Comparison of ENCODE assay signal across 25 cellular contexts in the genomic region with DNA sequence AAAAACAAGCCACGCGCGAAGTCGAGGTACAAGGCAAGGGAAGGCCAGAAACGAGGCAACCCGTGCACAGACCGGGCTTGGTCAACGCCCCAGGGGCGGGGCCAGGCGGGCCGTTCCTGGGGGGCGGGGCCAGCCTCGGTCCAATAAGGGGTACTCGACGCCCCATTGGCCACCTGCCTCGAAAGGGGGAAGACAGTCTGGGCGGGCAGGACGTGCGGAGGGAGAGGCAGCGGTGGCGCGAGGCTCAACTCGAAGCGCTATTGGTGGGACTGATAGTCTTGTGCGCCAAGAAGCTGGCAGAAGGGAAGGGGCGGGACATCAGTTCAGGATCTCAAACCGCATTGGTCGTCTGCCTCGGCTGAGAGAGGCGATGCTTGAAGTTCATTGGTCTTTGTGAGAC. TPM values are rescaled to one million over a fixed set of nuclear protein-coding genes. Genes with fewer than 3 reads are reported as not detected.
DNase-seq lines count a peak whose midpoint lies in the region; ATAC-seq and TF ChIP-seq lines count a peak whose summit lies in the region.
"Had no signal": no experiment of that assay in that cellular context is flagged by ENCODE, and none has a peak within 500 bp of the region (broad histone marks: within the 10 kb centered on the region; RNA-seq: fewer than 3 reads in every experiment).

A gene with protein sequence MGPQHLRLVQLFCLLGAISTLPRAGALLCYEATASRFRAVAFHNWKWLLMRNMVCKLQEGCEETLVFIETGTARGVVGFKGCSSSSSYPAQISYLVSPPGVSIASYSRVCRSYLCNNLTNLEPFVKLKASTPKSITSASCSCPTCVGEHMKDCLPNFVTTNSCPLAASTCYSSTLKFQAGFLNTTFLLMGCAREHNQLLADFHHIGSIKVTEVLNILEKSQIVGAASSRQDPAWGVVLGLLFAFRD (minus strand): TSS at position 83 of the 400 bp plus-strand sequence. CDS start 5,398 bp downstream, outside the sequence.

- no peak for TF ChIP-seq POLR2A in gastrocnemius medialis (IDR thresholded peaks at IDR 0.05)

- no peaks in the 10 kb centered on the region for H3K79me2 ChIP-seq in osteoblast (ENCODE audit: insufficient read depth, low read length)

- H3K4me1 Mint-ChIP-seq in T-helper 17 cell, result no peaks in the 10 kb centered on the region
- H3K4me1 Mint-ChIP-seq: activated naive CD4-positive, alpha-beta T cell treated with anti-CD3 and anti-CD28 coated beads, Interleukin-2, amount 50 U/mL, for 24 hours; CD8-positive, alpha-beta memory T cell; neural progenitor cell; stimulated activated naive CD8-positive, alpha-beta T cell treated with anti-CD3 and anti-CD28 coated beads, Interleukin-15, amount 100 ng/mL, for 72 hours had no signal

- DNase-seq in NCI-H82 (lab: John Stamatoyannopoulos, UW) (peak; percentile 42), NCI-H82 treated with DMSO at 0.1 percent for 48 hours (lab: John Stamatoyannopoulos, UW; ENCODE audit: unreplicated experiment) (no peak), GM12865 (ENCODE audit: low read depth) (peak; percentile 7), T-helper 17 cell (no peak), osteoblast (ENCODE audit: insufficient read length, low spot score, missing footprints) (peak; percentile 68), gastrocnemius medialis (no peak), GDM1 (lab: John Stamatoyannopoulos, UW) (no peak), hepatic stellate cell (ENCODE audit: low spot score) (no peak)
- DNase-seq: 8988T; CD8-positive, alpha-beta memory T cell; cortex of kidney; GOT3; mammary epithelial cell; NCI-H1048; NCI-H1930; NCI-H226; OCI-M1; sigmoid colon; stimulated activated naive CD8-positive, alpha-beta T cell treated with anti-CD3 and anti-CD28 coated beads, Interleukin-15, amount 100 ng/mL, for 72 hours had no signal

- peaks cover 9% of the 10 kb centered on the region for H3K27me3 Mint-ChIP-seq in T-helper 17 cell
- H3K27me3 Mint-ChIP-seq: activated naive CD4-positive, alpha-beta T cell treated with anti-CD3 and anti-CD28 coated beads, Interleukin-2, amount 50 U/mL, for 24 hours had no signal

- H3K4me3 ChIP-seq in GM12865 (ENCODE audit: low read depth, low read length) (no peak within 1 kb of the TSS), osteoblast (ENCODE audit: insufficient read depth, low read length) (no peak within 1 kb of the TSS), gastrocnemius medialis (no peak within 1 kb of the TSS)
- H3K4me3 ChIP-seq: cardiac muscle cell, neural progenitor cell, sigmoid colon, tibial artery had no signal

- peaks cover 6% of the 10 kb centered on the region for H3K36me3 Mint-ChIP-seq in T-helper 17 cell (ENCODE audit: low read depth)
- H3K36me3 Mint-ChIP-seq: activated naive CD4-positive, alpha-beta T cell treated with anti-CD3 and anti-CD28 coated beads, Interleukin-2, amount 50 U/mL, for 24 hours; CD8-positive, alpha-beta memory T cell; neural progenitor cell had no signal

- ATAC-seq in T-helper 17 cell (no peak), gastrocnemius medialis (no peak)
- ATAC-seq: stimulated activated naive CD8-positive, alpha-beta T cell treated with anti-CD3 and anti-CD28 coated beads, Interleukin-15, amount 100 ng/mL, for 72 hours had no signal

- H2AFZ ChIP-seq in osteoblast (ENCODE audit: low read length), result no peak within 1 kb of the TSS
- H2AFZ ChIP-seq: neural progenitor cell had no signal

- no peaks in the 10 kb centered on the region for H4K20me1 ChIP-seq in osteoblast (ENCODE audit: insufficient read depth, low read length)

- no peak for TF ChIP-seq CTCF in GM12865 (IDR thresholded peaks at IDR 0.05; ENCODE audit: insufficient read depth, low read depth, low read length, missing control alignments)
- TF ChIP-seq CTCF in osteoblast (IDR thresholded peaks at IDR 0.05; ENCODE audit: extremely low read depth, low read depth, low read length), result no peak
- no peak for TF ChIP-seq CTCF in gastrocnemius medialis (IDR thresholded peaks at IDR 0.05 in 4 of 5, conservative IDR thresholded peaks at IDR 0.05 in 1 of 5)

- peak within 1 kb of the TSS; percentile 35 for H3K27ac Mint-ChIP-seq in T-helper 17 cell
- H3K27ac Mint-ChIP-seq: activated naive CD4-positive, alpha-beta T cell treated with anti-CD3 and anti-CD28 coated beads, Interleukin-2, amount 50 U/mL, for 24 hours; activated T-helper 1 cell treated with anti-CD3 and anti-CD28 coated beads, Interleukin-12 subunit alpha, Interleukin-12 subunit beta, Interleukin-2, Interleukin-4 antibody, amounts not matched to agents 30 ng/mL and 10 ng/mL and 1 ng/mL, durations not matched to agents 14 hours and 24 hours and 36 hours; neural progenitor cell; stimulated activated naive CD8-positive, alpha-beta T cell treated with anti-CD3 and anti-CD28 coated beads, Interleukin-15, amount 100 ng/mL, for 72 hours had no signal

- H3K36me3 ChIP-seq in osteoblast (ENCODE audit: insufficient read depth, low read length), result no peaks in the 10 kb centered on the region
- no peaks in the 10 kb centered on the region for H3K36me3 ChIP-seq in gastrocnemius medialis
- H3K36me3 ChIP-seq: cardiac muscle cell, neural progenitor cell, sigmoid colon, tibial artery had no signal

- H3K4me3 Mint-ChIP-seq in T-helper 17 cell, result no peak within 1 kb of the TSS
- H3K4me3 Mint-ChIP-seq: activated naive CD4-positive, alpha-beta T cell treated with anti-CD3 and anti-CD28 coated beads, Interleukin-2, amount 50 U/mL, for 24 hours; activated T-helper 1 cell treated with anti-CD3 and anti-CD28 coated beads, Interleukin-12 subunit alpha, Interleukin-12 subunit beta, Interleukin-2, Interleukin-4 antibody, amounts not matched to agents 30 ng/mL and 10 ng/mL and 1 ng/mL, durations not matched to agents 14 hours and 24 hours and 36 hours; neural progenitor cell; stimulated activated naive CD8-positive, alpha-beta T cell treated with anti-CD3 and anti-CD28 coated beads, Interleukin-15, amount 100 ng/mL, for 72 hours had no signal

- H3K9me3 ChIP-seq in T-helper 17 cell (ENCODE audit: control insufficient read depth, low read length, poor library complexity, severe bottlenecking) (no peaks in the 10 kb centered on the region), osteoblast (ENCODE audit: low read depth, low read length) (no peaks in the 10 kb centered on the region), gastrocnemius medialis (no peaks in the 10 kb centered on the region)
- H3K9me3 ChIP-seq: tibial artery had no signal

- no peak within 1 kb of the TSS for H3K27ac ChIP-seq in osteoblast (ENCODE audit: low read depth, low read length)
- H3K27ac ChIP-seq in gastrocnemius medialis, result no peak within 1 kb of the TSS
- H3K27ac ChIP-seq: cardiac muscle cell, neural progenitor cell, sigmoid colon, tibial artery had no signal

- in situ Hi-C loops in gastrocnemius medialis (cut with MboI; ENCODE audit: low sequenced_read_pairs in 4 of 4), result no loop called here

- peaks cover 7% of the 10 kb centered on the region for H3K27me3 ChIP-seq in osteoblast (ENCODE audit: insufficient read depth, low read length)
- peaks cover 0 to 6% (median 0%) of the 10 kb centered on the region in 3 donors for H3K27me3 ChIP-seq in gastrocnemius medialis
- H3K27me3 ChIP-seq: cardiac muscle cell had no signal

- H3K4me1 ChIP-seq in osteoblast (ENCODE audit: insufficient read depth, low read length) (no peaks in the 10 kb centered on the region), gastrocnemius medialis (no peaks in the 10 kb centered on the region)
- H3K4me1 ChIP-seq: neural progenitor cell, sigmoid colon, tibial artery had no signal

- intact Hi-C loops in gastrocnemius medialis (cut with DNase I; ENCODE audit: low total_unique reads), result no loop called here

- no peak within 1 kb of the TSS for H3K4me2 ChIP-seq in osteoblast (ENCODE audit: insufficient read depth, low read length)
- H3K4me2 ChIP-seq: neural progenitor cell had no signal

RNA-seq across cellular contexts. Expression of the gene that starts here (rescaled TPM):
- total RNA-seq in T-helper 17 cell, result not detected
- total RNA-seq in osteoblast, result not detected in 2 replicates
- total RNA-seq in gastrocnemius medialis, result not detected
- total RNA-seq: activated T-helper 1 cell treated with anti-CD3 and anti-CD28 coated beads, Interleukin-12 subunit alpha, Interleukin-12 subunit beta, Interleukin-2, Interleukin-4 antibody, amounts not matched to agents 30 ng/mL and 10 ng/mL and 1 ng/mL, durations not matched to agents 14 hours and 24 hours and 36 hours; cardiac muscle cell; CD8-positive, alpha-beta memory T cell; fibroblast of lung; mammary epithelial cell; sigmoid colon had no signal

Comparison
In these comparisons a context has a peak if more than half of its experiments do, and no peak if none do; other contexts are left out.
1. DNase-seq: peak in NCI-H82 (single experiment) and GM12865 (single experiment); none in NCI-H82 treated with DMSO at 0.1 percent for 48 hours (single experiment), T-helper 17 cell (0 of 3), gastrocnemius medialis (0 of 2), GDM1 (single experiment) and hepatic stellate cell (single experiment).
2. Peak in DNase-seq in osteoblast; RNA of the gene not detected or under 1 TPM.